Comparison of ENCODE assay signal across 8 cellular contexts in genomic region chr7:102869195-102869594, GRCh38.
"Had no signal": no experiment of that assay in that cellular context is flagged by ENCODE, and none has a peak within 500 bp of the region (broad histone marks: within the 10 kb centered on the region; RNA-seq: fewer than 3 reads in every experiment).

No MANE protein-coding gene starts in this region.

- FAIRE-seq: G401.6, GM12878, GM12891, GM12892, GM18507, GM19239 had no signal

- DNase-seq: GDM1, GF-D8 had no signal

- ATAC-seq: GM12878 had no signal

- H3K4me3 ChIP-seq: GM12878 had no signal
